ENCODE assay signal across 11 cellular contexts in genomic region chr5:102792705-102793104, GRCh38. TPM values are rescaled to one million over a fixed set of nuclear protein-coding genes. Genes with fewer than 3 reads are reported as not detected.
A peak's percentile ranks its signal among the peaks of the same experiment; 100 is the strongest.
DNase-seq lines count a peak whose midpoint lies in the region; ATAC-seq, FAIRE-seq and TF ChIP-seq lines count a peak whose summit lies in the region.
"Had no signal": no experiment of that assay in that cellular context is flagged by ENCODE, and none has a peak within 500 bp of the region (broad histone marks: within the 10 kb centered on the region; RNA-seq: fewer than 3 reads in every experiment).

No MANE protein-coding gene starts in this region.

- H3K4me3 ChIP-seq in bronchial epithelial cell (ENCODE audit: low read depth, low read length) (no peak overlapping the region), osteoblast (ENCODE audit: insufficient read depth, low read length) (no peak overlapping the region)
- H3K4me3 ChIP-seq: BLaER1 had no signal

- no peak for FAIRE-seq in bronchial epithelial cell (lab: Jason Lieb, UNC)

- no peaks in the 10 kb centered on the region for H3K4me1 ChIP-seq in osteoblast (ENCODE audit: insufficient read depth, low read length)
- H3K4me1 ChIP-seq: BLaER1 had no signal

- H3K79me2 ChIP-seq in osteoblast (ENCODE audit: insufficient read depth, low read length): peaks cover 8% of the 10 kb centered on the region

- POLR2A ChIA-PET in activated CD4-positive, alpha-beta memory T cell treated with anti-CD3 and anti-CD28 coated beads, Interleukin-2, amount 10 ng/mL, durations not matched to agents 7 days and 5 days (lab: Charles Lee): no interaction called here

- H3K4me2 ChIP-seq in osteoblast (ENCODE audit: insufficient read depth, low read length): no peak overlapping the region
- H3K4me2 ChIP-seq: BLaER1 had no signal

- DNase-seq in NCI-H82 (lab: John Stamatoyannopoulos, UW) (peak; percentile 41), NCI-H82 treated with DMSO at 0.1 percent for 48 hours (lab: John Stamatoyannopoulos, UW; ENCODE audit: unreplicated experiment) (no peak), MV-4-11 (lab: John Stamatoyannopoulos, UW) (peak; percentile 57), bronchial epithelial cell (ENCODE audit: low read depth) (peak; percentile 29), osteoblast (ENCODE audit: insufficient read length, low spot score, missing footprints) (peak; percentile 17)
- no peak for DNase-seq in activated CD4-positive, alpha-beta memory T cell treated with anti-CD3 and anti-CD28 coated beads, Interleukin-2, amount 10 ng/mL, durations not matched to agents 7 days and 5 days
- DNase-seq: islet precursor cell had no signal

- no peak overlapping the region for H3K27ac Mint-ChIP-seq in activated CD4-positive, alpha-beta memory T cell treated with anti-CD3 and anti-CD28 coated beads, Interleukin-2, amount 10 ng/mL, durations not matched to agents 7 days and 5 days
- H3K27ac Mint-ChIP-seq: activated naive CD4-positive, alpha-beta T cell treated with anti-CD3 and anti-CD28 coated beads, Interleukin-2, amount 50 U/mL, for 72 hours had no signal

- H3K27ac ChIP-seq in osteoblast (ENCODE audit: low read depth, low read length): no peak overlapping the region
- H3K27ac ChIP-seq: BLaER1 had no signal

- H2AFZ ChIP-seq in osteoblast (ENCODE audit: low read length): no peak overlapping the region

- CTCF ChIA-PET in activated CD4-positive, alpha-beta memory T cell treated with anti-CD3 and anti-CD28 coated beads, Interleukin-2, amount 10 ng/mL, durations not matched to agents 7 days and 5 days (lab: Charles Lee): interaction anchor here (1.2 to 2.2 kb wide), 3 partner anchors 11 to 111 kb away, joined by 3 to 6 read pairs (median 4); partner anchors contain the start of gene PAM

- no peaks in the 10 kb centered on the region for H3K9me3 Mint-ChIP-seq in activated CD4-positive, alpha-beta memory T cell treated with anti-CD3 and anti-CD28 coated beads, Interleukin-2, amount 10 ng/mL, durations not matched to agents 7 days and 5 days
- H3K9me3 Mint-ChIP-seq: activated naive CD4-positive, alpha-beta T cell treated with anti-CD3 and anti-CD28 coated beads, Interleukin-2, amount 50 U/mL, for 72 hours had no signal

- H3K27me3 ChIP-seq in bronchial epithelial cell (ENCODE audit: control insufficient read depth, insufficient read depth, low read length) (no peaks in the 10 kb centered on the region), osteoblast (ENCODE audit: insufficient read depth, low read length) (no peaks in the 10 kb centered on the region)
- H3K27me3 ChIP-seq: BLaER1 had no signal

- ATAC-seq in GM21447 (IDR thresholded peaks at IDR 0.05; ENCODE audit: unreplicated experiment) (no peak), HG03442 (IDR thresholded peaks at IDR 0.05; ENCODE audit: unreplicated experiment) (no peak)

- no peaks in the 10 kb centered on the region for H4K20me1 ChIP-seq in osteoblast (ENCODE audit: insufficient read depth, low read length)

- no peaks in the 10 kb centered on the region for H3K27me3 Mint-ChIP-seq in activated CD4-positive, alpha-beta memory T cell treated with anti-CD3 and anti-CD28 coated beads, Interleukin-2, amount 10 ng/mL, durations not matched to agents 7 days and 5 days

- no peaks in the 10 kb centered on the region for H3K9me3 ChIP-seq in osteoblast (ENCODE audit: low read depth, low read length)
- H3K9me3 ChIP-seq: BLaER1 had no signal

- TF ChIP-seq CTCF in bronchial epithelial cell (IDR thresholded peaks at IDR 0.05; ENCODE audit: insufficient read depth, low read length, severe bottlenecking): peak; percentile 28
- TF ChIP-seq CTCF in osteoblast (IDR thresholded peaks at IDR 0.05; ENCODE audit: extremely low read depth, low read depth, low read length): peak; percentile 41

- H3K36me3 ChIP-seq in bronchial epithelial cell (ENCODE audit: control insufficient read depth, insufficient read depth, low read length) (no peaks in the 10 kb centered on the region), osteoblast (ENCODE audit: insufficient read depth, low read length) (no peaks in the 10 kb centered on the region)
- H3K36me3 ChIP-seq: BLaER1 had no signal

- H3K4me1 Mint-ChIP-seq in activated CD4-positive, alpha-beta memory T cell treated with anti-CD3 and anti-CD28 coated beads, Interleukin-2, amount 10 ng/mL, durations not matched to agents 7 days and 5 days: peaks cover 3% of the 10 kb centered on the region

- H3K36me3 Mint-ChIP-seq in activated CD4-positive, alpha-beta memory T cell treated with anti-CD3 and anti-CD28 coated beads, Interleukin-2, amount 10 ng/mL, durations not matched to agents 7 days and 5 days (ENCODE audit: low read depth): no peaks in the 10 kb centered on the region

- H3K4me3 Mint-ChIP-seq in activated CD4-positive, alpha-beta memory T cell treated with anti-CD3 and anti-CD28 coated beads, Interleukin-2, amount 10 ng/mL, durations not matched to agents 7 days and 5 days: no peak overlapping the region

RNA-seq across cellular contexts. Expression of gene PAM, which starts 37.6 kb away (rescaled TPM):
- total RNA-seq in bronchial epithelial cell: 68.4 and 125 TPM in 2 replicates
- total RNA-seq in osteoblast: 248 and 254 TPM in 2 replicates
- total RNA-seq in activated CD4-positive, alpha-beta memory T cell treated with anti-CD3 and anti-CD28 coated beads, Interleukin-2, amount 10 ng/mL, durations not matched to agents 7 days and 5 days: 10 to 100 TPM; 45.8 to 46.2 TPM

Comparison
In these comparisons a context has a peak if more than half of its experiments do, and no peak if none do; other contexts are left out.
1. DNase-seq: peak in NCI-H82 (single experiment), MV-4-11 (single experiment), bronchial epithelial cell (single experiment) and osteoblast (single experiment); none in NCI-H82 treated with DMSO at 0.1 percent for 48 hours (single experiment) and activated CD4-positive, alpha-beta memory T cell treated with anti-CD3 and anti-CD28 coated beads, Interleukin-2, amount 10 ng/mL, durations not matched to agents 7 days and 5 days (single experiment).